ENCODE assay signal across 34 cellular contexts in the genomic region with DNA sequence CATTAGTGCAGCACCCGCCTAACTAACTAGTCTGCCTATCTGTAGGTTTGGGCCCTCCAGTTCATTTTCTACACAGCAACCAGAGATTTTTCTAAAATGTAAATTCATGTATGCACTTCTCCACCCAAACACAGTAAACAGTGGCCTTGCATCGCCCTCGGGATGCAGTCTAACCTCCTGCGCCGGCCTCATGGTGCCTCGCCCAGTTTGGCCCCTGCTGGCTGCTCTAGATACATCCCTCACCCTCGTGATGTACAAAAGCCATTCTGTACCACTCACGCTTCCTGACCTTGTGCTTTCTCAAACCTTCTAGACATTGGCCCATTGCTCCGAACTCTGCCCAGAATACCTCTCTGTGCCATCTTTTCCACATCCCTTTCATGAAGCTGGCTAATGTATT. TPM values are rescaled to one million over a fixed set of nuclear protein-coding genes. Genes with fewer than 3 reads are reported as not detected.
"Had no signal": no experiment of that assay in that cellular context is flagged by ENCODE, and none has a peak within 500 bp of the region (broad histone marks: within the 10 kb centered on the region; RNA-seq: fewer than 3 reads in every experiment).

No MANE protein-coding gene starts in this region.

- FAIRE-seq: bronchial epithelial cell had no signal

- H3K36me3 Mint-ChIP-seq: activated naive CD4-positive, alpha-beta T cell treated with anti-CD3 and anti-CD28 coated beads, Interleukin-2, amount 50 U/mL, for 72 hours had no signal

- H3K27me3 Mint-ChIP-seq: activated B cell treated with CpG ODN at 0.5 μM for 24 hours; activated CD8-positive, alpha-beta T cell treated with anti-CD3 and anti-CD28 coated beads for 36 hours; activated naive CD4-positive, alpha-beta T cell treated with anti-CD3 and anti-CD28 coated beads, Interleukin-2, amount 10 ng/mL, durations not matched to agents 7 days and 5 days; activated naive CD8-positive, alpha-beta T cell treated with anti-CD3 and anti-CD28 coated beads, Interleukin-2, amount 10 ng/mL, durations not matched to agents 7 days and 5 days; activated T-cell treated with anti-CD3 and anti-CD28 coated beads, Interleukin-2, amount 50 U/mL, for 24 hours; central memory CD8-positive, alpha-beta T cell; dendritic cell treated with granulocyte-macrophage colony-stimulating factor and Interleukin-4, amounts not matched to agents 40 ng/mL and 50 ng/mL, for 4 days had no signal

- H3K4me1 ChIP-seq: ascending aorta, esophagus squamous epithelium, gastroesophageal sphincter had no signal

- H3K27ac Mint-ChIP-seq: activated B cell treated with CpG ODN at 0.5 μM for 24 hours; activated CD8-positive, alpha-beta T cell treated with anti-CD3 and anti-CD28 coated beads for 36 hours; activated naive CD4-positive, alpha-beta T cell treated with anti-CD3 and anti-CD28 coated beads, Interleukin-2, amount 10 ng/mL, durations not matched to agents 7 days and 5 days; activated naive CD4-positive, alpha-beta T cell treated with anti-CD3 and anti-CD28 coated beads, Interleukin-2, amount 50 U/mL, for 72 hours; activated naive CD8-positive, alpha-beta T cell treated with anti-CD3 and anti-CD28 coated beads, Interleukin-2, amount 10 ng/mL, durations not matched to agents 7 days and 5 days; activated T-cell treated with anti-CD3 and anti-CD28 coated beads, Interleukin-2, amount 50 U/mL, for 24 hours; activated T-cell treated with anti-CD3 and anti-CD28 coated beads, Interleukin-2, amount 50 U/mL, for 72 hours; dendritic cell treated with granulocyte-macrophage colony-stimulating factor and Interleukin-4, amounts not matched to agents 40 ng/mL and 50 ng/mL, for 4 days; endodermal cell; T-helper 1 cell treated with Interleukin-12 subunit alpha and Interleukin-12 subunit beta and Interleukin-4 antibody, amounts not matched to agents 30 μg/mL and 1 μg/mL, for 36 hours; T-helper 2 cell treated with Interferon-gamma antibody and Interleukin-4, amounts not matched to agents 5 μg/mL and 100 μg/mL, for 36 hours had no signal

- H3K4me3 Mint-ChIP-seq: activated B cell treated with CpG ODN at 0.5 μM for 24 hours; activated CD8-positive, alpha-beta T cell treated with anti-CD3 and anti-CD28 coated beads for 36 hours; activated naive CD4-positive, alpha-beta T cell treated with anti-CD3 and anti-CD28 coated beads, Interleukin-2, amount 10 ng/mL, durations not matched to agents 7 days and 5 days; activated naive CD8-positive, alpha-beta T cell treated with anti-CD3 and anti-CD28 coated beads, Interleukin-2, amount 10 ng/mL, durations not matched to agents 7 days and 5 days; activated T-cell treated with anti-CD3 and anti-CD28 coated beads, Interleukin-2, amount 50 U/mL, for 24 hours; activated T-cell treated with anti-CD3 and anti-CD28 coated beads, Interleukin-2, amount 50 U/mL, for 72 hours; central memory CD8-positive, alpha-beta T cell; dendritic cell treated with granulocyte-macrophage colony-stimulating factor and Interleukin-4, amounts not matched to agents 40 ng/mL and 50 ng/mL, for 4 days; endodermal cell; T-helper 1 cell treated with Interleukin-12 subunit alpha and Interleukin-12 subunit beta and Interleukin-4 antibody, amounts not matched to agents 30 μg/mL and 1 μg/mL, for 36 hours; T-helper 2 cell treated with Interferon-gamma antibody and Interleukin-4, amounts not matched to agents 5 μg/mL and 100 μg/mL, for 36 hours had no signal

- H3K9me3 ChIP-seq: ascending aorta, esophagus squamous epithelium, gastroesophageal sphincter, heart right ventricle had no signal

- DNase-seq: activated B cell treated with CpG ODN at 0.5 μM for 24 hours; activated CD4-positive, alpha-beta T cell treated with anti-CD3 and anti-CD28 coated beads for 48 hours; activated CD4-positive, alpha-beta T cell treated with anti-CD3 and anti-CD28 coated beads, Interleukin-2, amount 50 U/mL, for 1 hour; activated CD4-positive, alpha-beta T cell treated with anti-CD3 and anti-CD28 coated beads, Interleukin-2, amount 50 U/mL, for 48 hours; activated CD8-positive, alpha-beta memory T cell treated with anti-CD3 and anti-CD28 coated beads, Interleukin-2, amount 50 U/mL, for 48 hours; activated CD8-positive, alpha-beta T cell treated with anti-CD3 and anti-CD28 coated beads for 36 hours; activated gamma-delta T cell; activated naive CD4-positive, alpha-beta T cell; activated naive CD4-positive, alpha-beta T cell treated with anti-CD3 and anti-CD28 coated beads, Interleukin-2, amount 10 ng/mL, durations not matched to agents 7 days and 5 days; activated naive CD8-positive, alpha-beta T cell treated with anti-CD3 and anti-CD28 coated beads, Interleukin-2, amount 10 ng/mL, durations not matched to agents 7 days and 5 days; activated T-cell treated with anti-CD3 and anti-CD28 coated beads for 4 hours; activated T-cell treated with anti-CD3 and anti-CD28 coated beads, Interleukin-2, amount 50 U/mL, for 24 hours; activated T-cell treated with anti-CD3 and anti-CD28 coated beads, Interleukin-2, amount 50 U/mL, for 72 hours; brain microvascular endothelial cell; dorsolateral prefrontal cortex; effector memory CD4-positive, alpha-beta T cell; endodermal cell; esophagus squamous epithelium; foreskin melanocyte; heart right ventricle; hippocampal formation; T1000; WERI-Rb-1 had no signal

- H3K27me3 ChIP-seq: ascending aorta, brain microvascular endothelial cell, dorsolateral prefrontal cortex, esophagus squamous epithelium, gastroesophageal sphincter, heart right ventricle had no signal

- H3K4me3 ChIP-seq: ascending aorta, coronary artery, dorsolateral prefrontal cortex, esophagus squamous epithelium, gastroesophageal sphincter, heart right ventricle had no signal

- H3K27ac ChIP-seq: ascending aorta, brain microvascular endothelial cell, coronary artery, dorsolateral prefrontal cortex, esophagus squamous epithelium, gastroesophageal sphincter, heart right ventricle, WERI-Rb-1 had no signal

- H3K9me3 Mint-ChIP-seq: activated B cell treated with CpG ODN at 0.5 μM for 24 hours; activated CD8-positive, alpha-beta T cell treated with anti-CD3 and anti-CD28 coated beads for 36 hours; activated naive CD4-positive, alpha-beta T cell treated with anti-CD3 and anti-CD28 coated beads, Interleukin-2, amount 10 ng/mL, durations not matched to agents 7 days and 5 days; activated naive CD4-positive, alpha-beta T cell treated with anti-CD3 and anti-CD28 coated beads, Interleukin-2, amount 50 U/mL, for 72 hours; activated naive CD8-positive, alpha-beta T cell treated with anti-CD3 and anti-CD28 coated beads, Interleukin-2, amount 10 ng/mL, durations not matched to agents 7 days and 5 days; activated T-cell treated with anti-CD3 and anti-CD28 coated beads, Interleukin-2, amount 50 U/mL, for 24 hours; activated T-cell treated with anti-CD3 and anti-CD28 coated beads, Interleukin-2, amount 50 U/mL, for 72 hours; central memory CD8-positive, alpha-beta T cell; dendritic cell treated with granulocyte-macrophage colony-stimulating factor and Interleukin-4, amounts not matched to agents 40 ng/mL and 50 ng/mL, for 4 days; endodermal cell; T-helper 1 cell treated with Interleukin-12 subunit alpha and Interleukin-12 subunit beta and Interleukin-4 antibody, amounts not matched to agents 30 μg/mL and 1 μg/mL, for 36 hours; T-helper 2 cell treated with Interferon-gamma antibody and Interleukin-4, amounts not matched to agents 5 μg/mL and 100 μg/mL, for 36 hours had no signal

- H3K4me1 Mint-ChIP-seq: activated naive CD4-positive, alpha-beta T cell treated with anti-CD3 and anti-CD28 coated beads, Interleukin-2, amount 10 ng/mL, durations not matched to agents 7 days and 5 days; activated naive CD8-positive, alpha-beta T cell treated with anti-CD3 and anti-CD28 coated beads, Interleukin-2, amount 10 ng/mL, durations not matched to agents 7 days and 5 days; central memory CD8-positive, alpha-beta T cell had no signal

- ATAC-seq: activated CD4-positive, CD25-positive, alpha-beta regulatory T cell treated with anti-CD3 and anti-CD28 coated beads, Interleukin-2, amount 50 U/mL, for 24 hours; activated CD8-positive, alpha-beta T cell treated with anti-CD3 and anti-CD28 coated beads for 36 hours; activated naive CD4-positive, alpha-beta T cell treated with anti-CD3 and anti-CD28 coated beads, Interleukin-2, amount 50 U/mL, for 72 hours; activated T-cell treated with anti-CD3 and anti-CD28 coated beads, Interleukin-2, amount 50 U/mL, for 72 hours; gastroesophageal sphincter; heart right ventricle had no signal

RNA-seq across cellular contexts. Expression of a gene that starts 53.8 kb away (rescaled TPM):
- total RNA-seq: activated B cell treated with CpG ODN at 0.5 μM for 24 hours; activated CD8-positive, alpha-beta memory T cell treated with anti-CD3 and anti-CD28 coated beads for 36 hours; activated CD8-positive, alpha-beta T cell treated with anti-CD3 and anti-CD28 coated beads for 36 hours; activated naive CD8-positive, alpha-beta T cell treated with anti-CD3 and anti-CD28 coated beads, Interleukin-2, amount 10 ng/mL, durations not matched to agents 7 days and 5 days had no signal
